Comparison of ENCODE assay signal across 5 cellular contexts in the genomic region with DNA sequence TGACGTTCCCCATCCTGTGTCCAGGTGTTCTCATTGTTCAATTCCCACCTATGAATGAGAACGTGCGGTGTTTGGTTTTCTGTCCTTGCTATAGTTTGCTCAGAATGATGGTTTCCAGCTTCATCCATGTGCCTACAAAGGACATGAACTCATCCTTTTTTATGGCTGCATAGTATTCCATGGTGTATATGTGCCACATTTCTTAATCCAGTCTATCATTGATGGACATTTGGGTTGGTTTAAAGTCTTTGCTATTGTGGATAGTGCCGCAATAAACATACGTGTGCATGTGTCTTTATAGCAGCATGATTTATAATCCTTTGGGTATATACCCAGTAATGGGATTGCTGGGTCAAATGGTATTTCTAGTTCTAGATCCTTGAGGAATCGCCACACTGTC. TPM values are rescaled to one million over a fixed set of nuclear protein-coding genes. Genes with fewer than 3 reads are reported as not detected.
"Had no signal": no experiment of that assay in that cellular context is flagged by ENCODE, and none has a peak within 500 bp of the region (broad histone marks: within the 10 kb centered on the region; RNA-seq: fewer than 3 reads in every experiment).

No MANE protein-coding gene starts in this region.

RNA-seq across cellular contexts. Expression of gene CTXND2, which starts 41.8 kb away (rescaled TPM):
- total RNA-seq: HepG2, HT-29, HT1080, IMR-90 had no signal
- polyA plus RNA-seq: HepG2, IgD-negative memory B cell, IMR-90 had no signal
